In genomic region chr14:92568621-92569479, GRCh38 we compare ENCODE assay signal across 9 cellular contexts. TPM values are rescaled to one million over a fixed set of nuclear protein-coding genes. Genes with fewer than 3 reads are reported as not detected.
DNase-seq lines count a peak whose midpoint lies in the region; ATAC-seq and TF ChIP-seq lines count a peak whose summit lies in the region.
"Had no signal": no experiment of that assay in that cellular context is flagged by ENCODE, and none has a peak within 500 bp of the region (broad histone marks: within the 10 kb centered on the region; RNA-seq: fewer than 3 reads in every experiment).

No MANE protein-coding gene starts in this region.

- H3K36me3 Mint-ChIP-seq in activated naive CD8-positive, alpha-beta T cell, result peaks cover 19% of the 10 kb centered on the region

- H3K9me2 ChIP-seq in hepatocyte (replicated peaks; ENCODE audit: insufficient read depth), result no peaks in the 10 kb centered on the region

- intact Hi-C loops in Right ventricle myocardium inferior (cut with DNase I) (no loop called here), upper lobe of right lung (cut with DNase I) (no loop called here)

- H3K9me3 ChIP-seq in right atrium auricular region (peaks cover 0 to 11% of the 10 kb centered on the region in 2 donors), upper lobe of right lung (peaks cover 4% of the 10 kb centered on the region), hepatocyte (ENCODE audit: low read depth) (no peaks in the 10 kb centered on the region)

- TF ChIP-seq CTCF in right atrium auricular region (IDR thresholded peaks at IDR 0.05), result no peak
- TF ChIP-seq CTCF in upper lobe of right lung (IDR thresholded peaks at IDR 0.05), result no peak
- no peak for TF ChIP-seq CTCF in hepatocyte (IDR thresholded peaks at IDR 0.05; ENCODE audit: poor library complexity)

- H3K27me3 Mint-ChIP-seq in activated naive CD8-positive, alpha-beta T cell, result no peaks in the 10 kb centered on the region

- H3K27ac ChIP-seq in right atrium auricular region, result peak overlapping the region in 1 of 2 donors; percentile 23
- peak overlapping the region; percentile 2 for H3K27ac ChIP-seq in upper lobe of right lung
- H3K27ac ChIP-seq in hepatocyte, result no peak overlapping the region

- 91% methylated on average over 16 of the region's 16 CpGs for WGBS in hepatocyte (ENCODE audit: low lambda C conversion rate, missing lambda C conversion rate)

- H3K4me2 ChIP-seq in hepatocyte, result no peak overlapping the region

- peaks cover 0 to 33% of the 10 kb centered on the region in 2 donors for H3K4me1 ChIP-seq in right atrium auricular region
- H3K4me1 ChIP-seq in upper lobe of right lung, result peaks cover 1% of the 10 kb centered on the region
- H3K4me1 ChIP-seq in hepatocyte (ENCODE audit: insufficient read depth), result peaks cover 17% of the 10 kb centered on the region

- DNase-seq in Right ventricle myocardium inferior (ENCODE audit: missing footprints) (no peak), right atrium auricular region (ENCODE audit: low spot score) (no peak), upper lobe of right lung (peak; percentile 57), hepatocyte (ENCODE audit: low spot score) (no peak)
- DNase-seq in stimulated activated CD4-positive, alpha-beta T cell treated with anti-CD3 and anti-CD28 coated beads, Interleukin-4, amount 100 ng/mL, for 24 hours, result no peak
- no peak for DNase-seq in stimulated activated naive CD4-positive, alpha-beta T cell treated with Interleukin-2 at 50 U/mL for 16 hours (lab: John Stamatoyannopoulos, UW)
- DNase-seq: COR-L47 had no signal

- H4K20me1 ChIP-seq in hepatocyte (ENCODE audit: insufficient read depth, poor library complexity, severe bottlenecking), result no peaks in the 10 kb centered on the region

- H3K79me2 ChIP-seq in hepatocyte, result no peaks in the 10 kb centered on the region

- H3K4me1 Mint-ChIP-seq in activated naive CD8-positive, alpha-beta T cell (ENCODE audit: low read depth), result peaks cover 52% of the 10 kb centered on the region

- H3K4me3 Mint-ChIP-seq in activated naive CD8-positive, alpha-beta T cell, result peak overlapping the region; percentile 79

- ATAC-seq in Right ventricle myocardium inferior, result peak; percentile 91
- ATAC-seq in HG03025 (IDR thresholded peaks at IDR 0.05; ENCODE audit: low FRiP score, unreplicated experiment), result peak; percentile 66
- ATAC-seq in upper lobe of right lung, result peak; percentile 22

- H3K36me3 ChIP-seq in right atrium auricular region (peaks cover 7% of the 10 kb centered on the region), upper lobe of right lung (peaks cover 12% of the 10 kb centered on the region), hepatocyte (replicated peaks; ENCODE audit: insufficient read depth, low read depth) (no peaks in the 10 kb centered on the region)

- H3K27ac Mint-ChIP-seq in activated naive CD8-positive, alpha-beta T cell, result peak overlapping the region; percentile 98

- H2AFZ ChIP-seq in hepatocyte, result no peak overlapping the region

- H3K4me3 ChIP-seq in right atrium auricular region (no peak overlapping the region), upper lobe of right lung (no peak overlapping the region), hepatocyte (no peak overlapping the region)

- H3K27me3 ChIP-seq in right atrium auricular region (no peaks in the 10 kb centered on the region), upper lobe of right lung (no peaks in the 10 kb centered on the region), hepatocyte (no peaks in the 10 kb centered on the region)

- H3K9me3 Mint-ChIP-seq in activated naive CD8-positive, alpha-beta T cell (ENCODE audit: low read depth), result peaks cover 3% of the 10 kb centered on the region

RNA-seq across cellular contexts. Expression of gene RIN3, which starts 55.3 kb away (rescaled TPM):
- 13.0 TPM for total RNA-seq in Right ventricle myocardium inferior
- 10 to 100 TPM in 1 of 2 donors, 1 to 10 TPM in 1; 6.6 to 11.8 TPM for total RNA-seq in right atrium auricular region
- 56.0 TPM for total RNA-seq in upper lobe of right lung
- total RNA-seq in hepatocyte, result 4.2 and 4.7 TPM in 2 replicates
- 8.6 and 11.8 TPM in 2 replicates for polyA plus RNA-seq in hepatocyte

Comparison
In these comparisons a context has a peak if more than half of its experiments do, and no peak if none do; other contexts are left out.
1. ATAC-seq: peak in every context shown above with its lines; median percentile 91 in Right ventricle myocardium inferior; 66 in HG03025; 22 in upper lobe of right lung.